7 cellular contexts compared by ENCODE assay signal in genomic region chr1:40363721-40364120, GRCh38. TPM values are rescaled to one million over a fixed set of nuclear protein-coding genes. Genes with fewer than 3 reads are reported as not detected.
DNase-seq lines count a peak whose midpoint lies in the region; ATAC-seq and TF ChIP-seq lines count a peak whose summit lies in the region.

No MANE protein-coding gene starts in this region.

- no peaks in the 10 kb centered on the region for H3K36me3 Mint-ChIP-seq in endothelial cell (ENCODE audit: low read depth, unreplicated experiment)

- peaks cover 2% of the 10 kb centered on the region for H3K9me3 ChIP-seq in mucosa of descending colon

- DNase-seq in mucosa of descending colon (no peak), iPS-NIHi11 (ENCODE audit: low spot score) (no peak), endothelial cell (ENCODE audit: low spot score) (no peak)
- no peak for DNase-seq in activated CD8-positive, alpha-beta memory T cell treated with anti-CD3 and anti-CD28 coated beads, Interleukin-2, amount 50 U/mL, for 48 hours

- TF ChIP-seq CTCF in mucosa of descending colon (IDR thresholded peaks at IDR 0.05) (no peak), endothelial cell (IDR thresholded peaks at IDR 0.05; ENCODE audit: unreplicated experiment) (no peak)

- ATAC-seq in GM18511 (IDR thresholded peaks at IDR 0.05; ENCODE audit: unreplicated experiment), result peak; percentile 79
- ATAC-seq in GM21529 (IDR thresholded peaks at IDR 0.05; ENCODE audit: unreplicated experiment), result peak; percentile 96
- peak; percentile 87 for ATAC-seq in HG03520 (IDR thresholded peaks at IDR 0.05; ENCODE audit: unreplicated experiment)
- ATAC-seq in mucosa of descending colon, result peak; percentile 51

- H3K36me3 ChIP-seq in mucosa of descending colon (ENCODE audit: low read depth), result no peaks in the 10 kb centered on the region

- no peaks in the 10 kb centered on the region for H3K27me3 Mint-ChIP-seq in endothelial cell (ENCODE audit: unreplicated experiment)

- H3K9me3 Mint-ChIP-seq in endothelial cell (ENCODE audit: unreplicated experiment), result no peaks in the 10 kb centered on the region

- H3K27ac Mint-ChIP-seq in endothelial cell (ENCODE audit: unreplicated experiment), result no peak overlapping the region

- H3K4me1 ChIP-seq in mucosa of descending colon (ENCODE audit: low read depth), result no peaks in the 10 kb centered on the region

- H3K4me3 ChIP-seq in mucosa of descending colon, result no peak overlapping the region

- intact Hi-C loops in mucosa of descending colon (cut with DNase I, micrococcal nuclease), result no loop called here

- H3K4me1 Mint-ChIP-seq in endothelial cell (ENCODE audit: unreplicated experiment), result no peaks in the 10 kb centered on the region

- no peak overlapping the region for H3K4me3 Mint-ChIP-seq in endothelial cell (ENCODE audit: unreplicated experiment)

RNA-seq across cellular contexts. Expression of gene SMAP2, which starts 9.8 kb away (rescaled TPM):
- total RNA-seq in mucosa of descending colon, result 10 to 100 TPM; 22.0 to 35.6 (median 24.7) TPM
- total RNA-seq in endothelial cell (ENCODE audit: unreplicated experiment), result 12.1 TPM

RNA-seq across cellular contexts. Expression of gene COL9A2, which starts 46.6 kb away (rescaled TPM):
- total RNA-seq in mucosa of descending colon, result 10 to 100 TPM in 1 of 3 donors, 1 to 10 TPM in 2; 3.4 to 11.2 (median 4.8) TPM
- total RNA-seq in endothelial cell (ENCODE audit: unreplicated experiment), result 5.4 TPM
